20 cellular contexts compared by ENCODE assay signal in the genomic region with DNA sequence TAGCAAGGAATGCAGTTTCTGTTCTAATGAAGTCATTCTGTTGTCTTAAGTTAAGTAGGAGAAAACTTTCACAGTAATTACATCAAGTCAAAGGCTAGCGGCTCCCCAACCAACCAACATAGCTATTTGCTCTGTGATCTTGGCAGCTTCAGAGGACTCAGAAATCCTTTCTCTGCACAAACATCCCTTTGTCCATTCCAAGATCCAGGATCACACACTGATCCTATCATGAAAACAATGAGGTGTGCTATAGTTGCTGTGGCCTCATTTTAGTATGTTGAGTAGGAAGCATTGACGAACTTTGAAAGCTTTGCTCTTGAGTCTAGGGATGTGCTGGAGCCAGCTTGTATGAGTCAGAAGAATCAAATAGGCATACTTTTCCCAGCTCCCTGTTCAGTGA.
"Had no signal": no experiment of that assay in that cellular context is flagged by ENCODE, and none has a peak within 500 bp of the region (broad histone marks: within the 10 kb centered on the region; RNA-seq: fewer than 3 reads in every experiment).

No MANE protein-coding gene starts in this region.

- H3K36me3 Mint-ChIP-seq: memory B cell had no signal

- H3K4me3 ChIP-seq: heart right ventricle, left ventricle myocardium inferior, stomach, thoracic aorta had no signal

- H3K27ac Mint-ChIP-seq: activated CD8-positive, alpha-beta T cell treated with anti-CD3 and anti-CD28 coated beads for 36 hours; memory B cell; nephron progenitor cell had no signal

- H3K9me3 Mint-ChIP-seq: activated CD8-positive, alpha-beta T cell treated with anti-CD3 and anti-CD28 coated beads for 36 hours; memory B cell; nephron progenitor cell had no signal

- H3K27me3 ChIP-seq: brain microvascular endothelial cell, stomach had no signal

- ATAC-seq: activated CD8-positive, alpha-beta T cell treated with anti-CD3 and anti-CD28 coated beads for 36 hours; heart right ventricle had no signal

- DNase-seq: activated CD8-positive, alpha-beta memory T cell treated with anti-CD3 and anti-CD28 coated beads, Interleukin-2, amount 50 U/mL, for 4 hours; activated CD8-positive, alpha-beta T cell treated with anti-CD3 and anti-CD28 coated beads for 36 hours; activated naive CD4-positive, alpha-beta T cell; amniotic stem cell; brain microvascular endothelial cell; cerebellar nuclear complex; dermis blood vessel endothelial cell; erythroblast; foreskin melanocyte; heart right ventricle; kidney; left ventricle myocardium inferior; nephron progenitor cell; stimulated activated CD4-positive, alpha-beta T cell treated with anti-CD3 and anti-CD28 coated beads, Interleukin-4, amount 100 ng/mL, for 4 hours; stomach; SW 1271; T1000 had no signal

- H3K36me3 ChIP-seq: brain microvascular endothelial cell, heart right ventricle, left ventricle myocardium inferior, stomach, thoracic aorta had no signal

- H3K9me3 ChIP-seq: heart right ventricle, left ventricle myocardium inferior, stomach, thoracic aorta had no signal

- H3K27ac ChIP-seq: brain microvascular endothelial cell, left ventricle myocardium inferior, stomach, thoracic aorta, VCaP had no signal

- H3K4me3 Mint-ChIP-seq: activated CD8-positive, alpha-beta T cell treated with anti-CD3 and anti-CD28 coated beads for 36 hours; memory B cell; nephron progenitor cell had no signal

- H3K27me3 Mint-ChIP-seq: activated CD8-positive, alpha-beta T cell treated with anti-CD3 and anti-CD28 coated beads for 36 hours had no signal
